In genomic region chr4:2006956-2007653, GRCh38 we compare ENCODE assay signal across 9 cellular contexts. TPM values are rescaled to one million over a fixed set of nuclear protein-coding genes. Genes with fewer than 3 reads are reported as not detected.
DNase-seq lines count a peak whose midpoint lies in the region; ATAC-seq and TF ChIP-seq lines count a peak whose summit lies in the region.
"Had no signal": no experiment of that assay in that cellular context is flagged by ENCODE, and none has a peak within 500 bp of the region (broad histone marks: within the 10 kb centered on the region; RNA-seq: fewer than 3 reads in every experiment).

No MANE protein-coding gene starts in this region.

- H4K20me1 ChIP-seq in neural progenitor cell (ENCODE audit: low read depth) = peaks cover 40% of the 10 kb centered on the region

- no peak for TF ChIP-seq POLR2A in erythroblast (IDR thresholded peaks at IDR 0.05; ENCODE audit: low read length)

- H3K27ac Mint-ChIP-seq in Caco-2 (ENCODE audit: unreplicated experiment) = no peak overlapping the region
- no peak overlapping the region for H3K27ac Mint-ChIP-seq in neural progenitor cell

- H3K79me2 ChIP-seq in neural progenitor cell (ENCODE audit: low read depth) = peaks cover 66% of the 10 kb centered on the region

- TSS peak; percentile 52 for BruUV-seq in Caco-2 (replicated peaks; lab: Mats Ljungman, UMichigan)

- H3K4me3 Mint-ChIP-seq in Caco-2 (ENCODE audit: unreplicated experiment) (peak overlapping the region; percentile 79), neural progenitor cell (peak overlapping the region; percentile 98)

- H3K9me3 Mint-ChIP-seq in Caco-2 (ENCODE audit: unreplicated experiment) (no peaks in the 10 kb centered on the region), neural progenitor cell (peaks cover 9% of the 10 kb centered on the region)

- H3F3A ChIP-seq in neural progenitor cell (ENCODE audit: low read depth) = peaks cover 20% of the 10 kb centered on the region

- H3K27me3 ChIP-seq in Caco-2 (replicated peaks; ENCODE audit: control insufficient read depth, insufficient read depth, low read length) (no peaks in the 10 kb centered on the region), NT2/D1 (ENCODE audit: insufficient read depth, insufficient read length) (no peaks in the 10 kb centered on the region), ectodermal cell (ENCODE audit: control insufficient read depth, insufficient read depth, low read length, poor library complexity, severe bottlenecking) (peaks cover 27% of the 10 kb centered on the region), neural progenitor cell (peaks cover 22% of the 10 kb centered on the region)

- H3K27ac ChIP-seq in ectodermal cell (ENCODE audit: insufficient read depth, low read depth, low read length, poor library complexity, severe bottlenecking) = no peak overlapping the region
- no peak overlapping the region for H3K27ac ChIP-seq in neural progenitor cell

- H3K4me1 ChIP-seq in Caco-2 (no peaks in the 10 kb centered on the region), NT2/D1 (ENCODE audit: insufficient read depth, insufficient read length) (no peaks in the 10 kb centered on the region), ectodermal cell (ENCODE audit: control insufficient read depth, insufficient read depth, low read length) (peaks cover 12% of the 10 kb centered on the region), neural progenitor cell (no peaks in the 10 kb centered on the region)

- no peak for TF ChIP-seq CTCF in Caco-2 (IDR thresholded peaks at IDR 0.05; ENCODE audit: insufficient read depth in 1 of 2, low read depth in 1 of 2, low read length in 1 of 2, severe bottlenecking in 1 of 2, unreplicated experiment in 1 of 2)
- TF ChIP-seq CTCF in neural progenitor cell (IDR thresholded peaks at IDR 0.05) = no peak

- 93 to 95% methylated on average over 15 of the region's 15 CpGs for WGBS in ectodermal cell, 2 experiments

- H2AFZ ChIP-seq in neural progenitor cell (replicated peaks) = no peak overlapping the region

- ATAC-seq in GM19397 (IDR thresholded peaks at IDR 0.05; ENCODE audit: unreplicated experiment) = no peak
- no peak for ATAC-seq in GM18511 (IDR thresholded peaks at IDR 0.05; ENCODE audit: unreplicated experiment)

- H3K27me3 Mint-ChIP-seq in Caco-2 (ENCODE audit: insufficient read depth, unreplicated experiment) (no peaks in the 10 kb centered on the region), neural progenitor cell (ENCODE audit: insufficient read depth, low read depth) (peaks cover 8% of the 10 kb centered on the region)

- H3K36me3 ChIP-seq in Caco-2 (ENCODE audit: control insufficient read depth, insufficient read depth, low read length) (no peaks in the 10 kb centered on the region; the same call in 1 of the 2 replicates), NT2/D1 (ENCODE audit: insufficient read depth, insufficient read length, low read length) (peaks cover 42% of the 10 kb centered on the region), ectodermal cell (ENCODE audit: control insufficient read depth, insufficient read depth, low read length) (peaks cover 9% of the 10 kb centered on the region), neural progenitor cell (no peaks in the 10 kb centered on the region)

- intact Hi-C loops in Caco-2 (cut with micrococcal nuclease; ENCODE audit: unreplicated experiment) = loop anchor here (5.0 kb wide), 1 partner anchor 180 kb away; no protein-coding TSS in a partner anchor

- CTCF ChIA-PET in Caco-2 (lab: Charles Lee) = no interaction called here

- H3K4me1 Mint-ChIP-seq in Caco-2 (ENCODE audit: low read depth, unreplicated experiment) (peaks cover 6% of the 10 kb centered on the region), neural progenitor cell (peaks cover 17% of the 10 kb centered on the region)

- H3K9ac ChIP-seq in NT2/D1 (ENCODE audit: insufficient read length, low read depth) = no peak overlapping the region
- H3K9ac ChIP-seq in neural progenitor cell = no peak overlapping the region

- peaks cover 42% of the 10 kb centered on the region for H3K36me3 Mint-ChIP-seq in Caco-2 (ENCODE audit: insufficient read depth, unreplicated experiment)
- peaks cover 34% of the 10 kb centered on the region for H3K36me3 Mint-ChIP-seq in neural progenitor cell

- DNase-seq in Caco-2 (no peak), NT2/D1 (ENCODE audit: low read depth, low spot score) (no peak), neural progenitor cell (ENCODE audit: low spot score) (no peak), erythroblast (lab: John Stamatoyannopoulos, UW) (no peak), amygdala (lab: John Stamatoyannopoulos, UW) (no peak)
- DNase-seq: stimulated activated naive CD4-positive, alpha-beta T cell treated with Interleukin-2 at 50 U/mL for 16 hours had no signal

- POLR2A ChIA-PET in Caco-2 (lab: Charles Lee) = interaction anchor here (0.7 kb wide), 1 partner anchor 42 kb away, joined by 3 read pairs; no protein-coding TSS in a partner anchor

- peak overlapping the region; percentile 91 for H3K4me2 ChIP-seq in neural progenitor cell

- H3K4me3 ChIP-seq in Caco-2 (ENCODE audit: low read depth, low read length) (peak overlapping the region; percentile 100), NT2/D1 (ENCODE audit: insufficient read length, low read depth) (peak overlapping the region; percentile 100), ectodermal cell (ENCODE audit: insufficient read depth, low read depth, low read length) (peak overlapping the region; percentile 70), neural progenitor cell (peak overlapping the region; percentile 87)

- H3K9me3 ChIP-seq in Caco-2 (no peaks in the 10 kb centered on the region), NT2/D1 (ENCODE audit: insufficient read depth, low read length) (no peaks in the 10 kb centered on the region), ectodermal cell (ENCODE audit: control insufficient read depth, low read length) (no peaks in the 10 kb centered on the region), neural progenitor cell (ENCODE audit: low read depth) (no peaks in the 10 kb centered on the region)

RNA-seq across cellular contexts. Expression of gene NELFA, which starts 1.7 kb away (rescaled TPM):
- total RNA-seq in Caco-2 (2022) (47.7 and 53.0 TPM in 2 replicates), neural progenitor cell (ENCODE audit: low replicate concordance) (18.0 and 50.3 TPM in 2 replicates)
- polyA plus RNA-seq in ectodermal cell (2013, experiment 1 of 4) = 54.3 TPM
- polyA plus RNA-seq in ectodermal cell (2013, experiment 2 of 4) = 51.6 TPM
- 46.0 TPM for polyA plus RNA-seq in ectodermal cell (2013, experiment 3 of 4)
- polyA plus RNA-seq in ectodermal cell (2013, experiment 4 of 4) = 47.1 TPM

RNA-seq across cellular contexts. Expression of gene NAT8L, which starts 52.0 kb away (rescaled TPM):
- 6.2 and 6.6 TPM in 2 replicates for total RNA-seq in Caco-2 (2022)
- 6.4 TPM for polyA plus RNA-seq in ectodermal cell (2013, experiment 1 of 4)
- polyA plus RNA-seq in ectodermal cell (2013, experiment 2 of 4) = 6.7 TPM
- 6.1 TPM for polyA plus RNA-seq in ectodermal cell (2013, experiment 3 of 4)
- 6.5 TPM for polyA plus RNA-seq in ectodermal cell (2013, experiment 4 of 4)
- 0.62 and 3.4 TPM in 2 replicates for total RNA-seq in neural progenitor cell (ENCODE audit: low replicate concordance)
